In the genomic region with DNA sequence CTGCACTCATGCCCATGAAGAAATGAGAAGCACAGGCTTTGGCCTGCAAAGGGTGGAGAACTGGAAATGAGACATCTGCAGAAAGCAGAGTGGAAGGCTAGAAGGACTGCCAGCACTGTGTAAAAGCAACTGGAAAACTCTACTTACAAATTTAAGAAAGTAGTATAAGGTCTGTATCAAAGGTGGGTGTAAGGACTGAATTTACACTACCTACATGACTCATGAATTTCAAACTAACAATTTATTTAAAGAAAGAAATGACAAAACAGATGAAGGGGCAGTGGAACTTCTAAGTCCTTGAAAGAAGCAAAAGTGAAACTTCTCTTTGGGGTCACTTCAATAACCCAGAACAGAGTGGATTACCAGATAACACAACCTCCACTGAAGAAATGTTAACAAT, we compare ENCODE assay signal across 11 cellular contexts.
A peak's percentile ranks its signal among the peaks of the same experiment; 100 is the strongest.
DNase-seq lines count a peak whose midpoint lies in the region; ATAC-seq and TF ChIP-seq lines count a peak whose summit lies in the region.
"Had no signal": no experiment of that assay in that cellular context is flagged by ENCODE, and none has a peak within 500 bp of the region (broad histone marks: within the 10 kb centered on the region; RNA-seq: fewer than 3 reads in every experiment).

No MANE protein-coding gene starts in this region.

- H3K27me3 Mint-ChIP-seq in T-helper 2 cell treated with Interferon-gamma antibody and Interleukin-4, amounts not matched to agents 5 μg/mL and 100 μg/mL, for 36 hours (ENCODE audit: low read depth) = no peaks in the 10 kb centered on the region

- H3K36me3 Mint-ChIP-seq in T-helper 2 cell treated with Interferon-gamma antibody and Interleukin-4, amounts not matched to agents 5 μg/mL and 100 μg/mL, for 36 hours (ENCODE audit: low read depth) = peaks cover 21% of the 10 kb centered on the region

- H3K4me1 Mint-ChIP-seq in T-helper 2 cell treated with Interferon-gamma antibody and Interleukin-4, amounts not matched to agents 5 μg/mL and 100 μg/mL, for 36 hours (ENCODE audit: low read depth) = peaks cover 21% of the 10 kb centered on the region

- DNase-seq in AG20443 (ENCODE audit: low spot score) (peak; percentile 35), NCI-H510A (lab: John Stamatoyannopoulos, UW) (no peak), NCI-H345 treated with DMSO at 0.1 percent for 48 hours (lab: John Stamatoyannopoulos, UW; ENCODE audit: unreplicated experiment) (no peak), stomach (no peak), spleen (no peak)
- DNase-seq in T-helper 2 cell treated with Interferon-gamma antibody and Interleukin-4, amounts not matched to agents 5 μg/mL and 100 μg/mL, for 36 hours (ENCODE audit: low spot score) = peak; percentile 14
- DNase-seq: body of pancreas, islet precursor cell had no signal

- H3K4me3 Mint-ChIP-seq in T-helper 2 cell treated with Interferon-gamma antibody and Interleukin-4, amounts not matched to agents 5 μg/mL and 100 μg/mL, for 36 hours = peak overlapping the region; percentile 43

- H3K27ac Mint-ChIP-seq in T-helper 2 cell treated with Interferon-gamma antibody and Interleukin-4, amounts not matched to agents 5 μg/mL and 100 μg/mL, for 36 hours = peak overlapping the region; percentile 28

- peaks cover 0 to 4% (median 2%) of the 10 kb centered on the region in 4 donors for H3K36me3 ChIP-seq in stomach
- H3K36me3 ChIP-seq in spleen = peaks cover 0 to 8% (median 0%) of the 10 kb centered on the region in 6 donors

- H3K27ac ChIP-seq in stomach (no peak overlapping the region), spleen (peak overlapping the region in 4 of 8 donors; percentile 14 to 37 (median 24))
- H3K27ac ChIP-seq: body of pancreas, SK-N-MC had no signal

- ATAC-seq in GM19043 (IDR thresholded peaks at IDR 0.05; ENCODE audit: low read depth, unreplicated experiment) (peak; percentile 58), HG02885 (IDR thresholded peaks at IDR 0.05; ENCODE audit: poor library complexity, unreplicated experiment) (peak; percentile 86)
- ATAC-seq: body of pancreas had no signal

- H3K9me3 ChIP-seq in stomach (no peaks in the 10 kb centered on the region), spleen (peaks cover 0 to 10% (median 0%) of the 10 kb centered on the region in 8 donors)

- peaks cover 16% of the 10 kb centered on the region for H3K9me3 Mint-ChIP-seq in T-helper 2 cell treated with Interferon-gamma antibody and Interleukin-4, amounts not matched to agents 5 μg/mL and 100 μg/mL, for 36 hours

- intact Hi-C loops in stomach (cut with DNase I; ENCODE audit: low total_unique reads) (no loop called here), spleen (cut with DNase I; ENCODE audit: low total_unique reads) (no loop called here)

- TF ChIP-seq EP300 in stomach (IDR thresholded peaks at IDR 0.05) = no peak

- no peak overlapping the region for H3K4me3 ChIP-seq in stomach
- no peak overlapping the region for H3K4me3 ChIP-seq in spleen
- H3K4me3 ChIP-seq: body of pancreas, SK-N-MC had no signal

- no peak for TF ChIP-seq POLR2A in stomach (IDR thresholded peaks at IDR 0.05)
- no peak for TF ChIP-seq POLR2A in spleen (IDR thresholded peaks at IDR 0.05)

- no peak for TF ChIP-seq CTCF in stomach (IDR thresholded peaks at IDR 0.05)
- TF ChIP-seq CTCF in spleen (IDR thresholded peaks at IDR 0.05 in 8 of 11, conservative IDR thresholded peaks at IDR 0.05 in 3 of 11) = no peak

- H3K4me1 ChIP-seq in stomach = no peaks in the 10 kb centered on the region
- H3K4me1 ChIP-seq in spleen = peaks cover 0 to 16% (median 0%) of the 10 kb centered on the region in 6 donors
- H3K4me1 ChIP-seq: body of pancreas had no signal

- no peaks in the 10 kb centered on the region for H3K27me3 ChIP-seq in stomach
- no peaks in the 10 kb centered on the region for H3K27me3 ChIP-seq in spleen (replicated peaks in 1 of 7)
- H3K27me3 ChIP-seq: body of pancreas had no signal

Comparison
In these comparisons a context has a peak if more than half of its experiments do, and no peak if none do; other contexts are left out.
1. DNase-seq: peak in AG20443 (single experiment) and T-helper 2 cell treated with Interferon-gamma antibody and Interleukin-4, amounts not matched to agents 5 μg/mL and 100 μg/mL, for 36 hours (single experiment); none in NCI-H510A (single experiment), NCI-H345 treated with DMSO at 0.1 percent for 48 hours (single experiment), stomach (single experiment) and spleen (single experiment).